8 cellular contexts compared by ENCODE assay signal in the genomic region with DNA sequence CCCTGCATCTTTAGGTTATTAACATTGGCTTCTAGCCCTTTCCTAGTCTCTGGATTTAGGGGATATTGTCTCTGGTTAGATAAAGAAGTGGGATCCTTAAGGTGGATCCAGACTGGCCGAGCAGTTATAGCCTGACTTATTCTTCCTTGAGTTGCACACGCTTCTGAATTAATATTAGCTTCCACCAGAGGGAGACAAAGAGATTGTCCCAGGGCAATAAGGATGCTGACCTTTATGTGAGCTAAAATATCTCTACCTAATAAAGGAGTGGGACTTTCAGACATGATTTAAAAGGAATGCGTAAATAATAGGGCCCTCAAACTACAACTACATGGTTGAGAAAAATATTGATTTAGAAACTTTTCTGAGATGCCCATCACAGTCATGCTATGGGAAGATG.
DNase-seq lines count a peak whose midpoint lies in the region; ATAC-seq and TF ChIP-seq lines count a peak whose summit lies in the region.

No MANE protein-coding gene starts in this region.

- TF ChIP-seq CTCF in AG10803 (conservative IDR thresholded peaks at IDR 0.05; ENCODE audit: low read length) (peak; percentile 30), stomach (IDR thresholded peaks at IDR 0.05) (peak in 3 of 7 experiments; percentile 32 to 46 (median 45))

- TF ChIP-seq POLR2A in stomach (IDR thresholded peaks at IDR 0.05): no peak

- TF ChIP-seq EP300 in stomach (IDR thresholded peaks at IDR 0.05): no peak

- H3K4me3 ChIP-seq in AG10803 (ENCODE audit: low read length): no peak overlapping the region
- H3K4me3 ChIP-seq in stomach: no peak overlapping the region

- 35 to 59% (median 43%) methylated on average over 3 of the region's 3 CpGs for WGBS in stomach, 5 donors

- no peaks in the 10 kb centered on the region for H3K4me1 ChIP-seq in stomach

- no peaks in the 10 kb centered on the region for H3K36me3 ChIP-seq in stomach

- H3K27me3 ChIP-seq in stomach: no peaks in the 10 kb centered on the region

- no peak for DNase-seq in AG10803 (ENCODE audit: low read depth)
- peak; percentile 61 for DNase-seq in RKO (ENCODE audit: low spot score)
- peak; percentile 37 for DNase-seq in iPS-NIHi7 (ENCODE audit: extremely low spot score)
- no peak for DNase-seq in central memory CD4-positive, alpha-beta T cell
- DNase-seq in stomach: no peak
- DNase-seq in head of caudate nucleus: no peak

- ATAC-seq in GM18868 (IDR thresholded peaks at IDR 0.05; ENCODE audit: unreplicated experiment): peak; percentile 90
- peak; percentile 80 for ATAC-seq in HG03354 (IDR thresholded peaks at IDR 0.05; ENCODE audit: poor library complexity, severe bottlenecking, unreplicated experiment)

- H3K27ac ChIP-seq in stomach: no peak overlapping the region

- intact Hi-C loops in stomach (cut with DNase I; ENCODE audit: low total_unique reads) (no loop called here), head of caudate nucleus (cut with DNase I) (no loop called here)

- no peaks in the 10 kb centered on the region for H3K9me3 ChIP-seq in stomach

Comparison
In these comparisons a context has a peak if more than half of its experiments do, and no peak if none do; other contexts are left out.
1. DNase-seq: peak in RKO (single experiment) and iPS-NIHi7 (single experiment); none in AG10803 (single experiment), central memory CD4-positive, alpha-beta T cell (single experiment), stomach (single experiment) and head of caudate nucleus (0 of 42).